In genomic region chr4:38412137-38412536, GRCh38 we compare ENCODE assay signal across 22 cellular contexts.
"Had no signal": no experiment of that assay in that cellular context is flagged by ENCODE, and none has a peak within 500 bp of the region (broad histone marks: within the 10 kb centered on the region; RNA-seq: fewer than 3 reads in every experiment).

No MANE protein-coding gene starts in this region.

- H3K4me3 ChIP-seq: breast epithelium, SJCRH30 had no signal

- H3K4me1 ChIP-seq: breast epithelium, SJCRH30 had no signal

- H3K9me3 Mint-ChIP-seq: activated naive CD4-positive, alpha-beta T cell treated with anti-CD3 and anti-CD28 coated beads, Interleukin-2, amount 50 U/mL, for 24 hours; activated T-helper 1 cell treated with anti-CD3 and anti-CD28 coated beads, Interleukin-12 subunit alpha, Interleukin-12 subunit beta, Interleukin-2, Interleukin-4 antibody, amounts not matched to agents 30 ng/mL and 10 ng/mL and 1 ng/mL, durations not matched to agents 14 hours and 24 hours and 36 hours had no signal

- H3K9me3 ChIP-seq: breast epithelium, SJCRH30, SK-N-SH had no signal

- H3K4me2 ChIP-seq: SK-N-SH had no signal

- H3K36me3 Mint-ChIP-seq: activated naive CD4-positive, alpha-beta T cell treated with anti-CD3 and anti-CD28 coated beads, Interleukin-2, amount 50 U/mL, for 24 hours had no signal

- H3K27me3 ChIP-seq: breast epithelium, SJCRH30 had no signal

- H3K27ac ChIP-seq: breast epithelium, SJCRH30, WERI-Rb-1 had no signal

- H3K36me3 ChIP-seq: breast epithelium, SJCRH30, WERI-Rb-1 had no signal

- DNase-seq: activated CD4-positive, alpha-beta T cell treated with anti-CD3 and anti-CD28 coated beads for 36 hours; activated CD8-positive, alpha-beta memory T cell treated with anti-CD3 and anti-CD28 coated beads, Interleukin-2, amount 50 U/mL, for 48 hours; activated CD8-positive, alpha-beta T cell treated with anti-CD3 and anti-CD28 coated beads, Interleukin-2, amount 10 ng/mL, durations not matched to agents 7 days and 5 days; activated effector memory CD4-positive, alpha-beta T cell treated with Interleukin-2 at 50 U/mL for 16 hours; activated naive CD4-positive, alpha-beta T cell; activated T-cell treated with anti-CD3 and anti-CD28 coated beads, Interleukin-2, amount 50 U/mL, for 1 hour; KBM-7; NCI-H1048; NCI-H1417; NCI-H2029; NCI-H2107; NCI-H2171 treated with DMSO at 0.1 percent for 48 hours; NCI-H226; NCI-H526; NCI-H82; SJCRH30; SK-N-SH; T-helper 1 cell; WERI-Rb-1 had no signal

- H3K27me3 Mint-ChIP-seq: activated naive CD4-positive, alpha-beta T cell treated with anti-CD3 and anti-CD28 coated beads, Interleukin-2, amount 50 U/mL, for 24 hours had no signal

- H3K9ac ChIP-seq: SK-N-SH had no signal

- H3K27ac Mint-ChIP-seq: activated CD4-positive, alpha-beta T cell treated with anti-CD3 and anti-CD28 coated beads for 36 hours; activated CD8-positive, alpha-beta T cell treated with anti-CD3 and anti-CD28 coated beads, Interleukin-2, amount 10 ng/mL, durations not matched to agents 7 days and 5 days; activated naive CD4-positive, alpha-beta T cell treated with anti-CD3 and anti-CD28 coated beads, Interleukin-2, amount 50 U/mL, for 24 hours; activated T-helper 1 cell treated with anti-CD3 and anti-CD28 coated beads, Interleukin-12 subunit alpha, Interleukin-12 subunit beta, Interleukin-2, Interleukin-4 antibody, amounts not matched to agents 30 ng/mL and 10 ng/mL and 1 ng/mL, durations not matched to agents 14 hours and 24 hours and 36 hours had no signal

- ATAC-seq: activated CD4-positive, alpha-beta T cell treated with anti-CD3 and anti-CD28 coated beads for 36 hours; activated CD8-positive, alpha-beta T cell treated with anti-CD3 and anti-CD28 coated beads, Interleukin-2, amount 10 ng/mL, durations not matched to agents 7 days and 5 days had no signal

- H3K4me3 Mint-ChIP-seq: activated CD4-positive, alpha-beta T cell treated with anti-CD3 and anti-CD28 coated beads for 36 hours; activated CD8-positive, alpha-beta T cell treated with anti-CD3 and anti-CD28 coated beads, Interleukin-2, amount 10 ng/mL, durations not matched to agents 7 days and 5 days; activated naive CD4-positive, alpha-beta T cell treated with anti-CD3 and anti-CD28 coated beads, Interleukin-2, amount 50 U/mL, for 24 hours; activated T-helper 1 cell treated with anti-CD3 and anti-CD28 coated beads, Interleukin-12 subunit alpha, Interleukin-12 subunit beta, Interleukin-2, Interleukin-4 antibody, amounts not matched to agents 30 ng/mL and 10 ng/mL and 1 ng/mL, durations not matched to agents 14 hours and 24 hours and 36 hours had no signal
